In genomic region chr18:75248426-75249191, GRCh38 we compare ENCODE assay signal across 8 cellular contexts. TPM values are rescaled to one million over a fixed set of nuclear protein-coding genes. Genes with fewer than 3 reads are reported as not detected.
A peak's percentile ranks its signal among the peaks of the same experiment; 100 is the strongest.
DNase-seq lines count a peak whose midpoint lies in the region; ATAC-seq and TF ChIP-seq lines count a peak whose summit lies in the region.

No MANE protein-coding gene starts in this region.

- H4K8ac ChIP-seq in H9 (replicated peaks; ENCODE audit: insufficient read length, low read depth, low read length), result no peak overlapping the region

- H3K9ac ChIP-seq in H9 (ENCODE audit: extremely low read depth, insufficient read length, low read length), result no peak overlapping the region

- no peak overlapping the region for H2BK15ac ChIP-seq in H9 (ENCODE audit: low read depth, low read length)

- TF ChIP-seq CTCF in BJ (IDR thresholded peaks at IDR 0.05; ENCODE audit: insufficient read depth, low read depth, low read length), result no peak
- no peak for TF ChIP-seq CTCF in LNCaP clone FGC (IDR thresholded peaks at IDR 0.05; ENCODE audit: control insufficient read depth, extremely low read depth, insufficient read depth)
- TF ChIP-seq CTCF in breast epithelium (IDR thresholded peaks at IDR 0.05), result no peak
- TF ChIP-seq CTCF in H9 (conservative IDR thresholded peaks at IDR 0.05), result no peak

- no peak overlapping the region for H3K4ac ChIP-seq in H9 (ENCODE audit: low read depth, low read length)

- H3K9me3 Mint-ChIP-seq in naive B cell (peaks cover 0 to 9% (median 5%) of the 10 kb centered on the region in 7 donors), H9 (no peaks in the 10 kb centered on the region; a peak in 1 of 5 replicates)

- no peaks in the 10 kb centered on the region for H3K79me2 ChIP-seq in H9 (ENCODE audit: insufficient read depth, low read length)

- H3K4me3 ChIP-seq in BJ (ENCODE audit: low read depth, low read length), result peak overlapping the region; percentile 34
- H3K4me3 ChIP-seq in LNCaP clone FGC (ENCODE audit: low read depth, low read length), result peak overlapping the region; percentile 47
- peak overlapping the region; percentile 42 to 66 (median 46) for H3K4me3 ChIP-seq in breast epithelium

- H2BK20ac ChIP-seq in H9 (ENCODE audit: low read depth, low read length, poor library complexity, severe bottlenecking), result no peak overlapping the region

- H3K4me3 Mint-ChIP-seq in naive B cell (peak overlapping the region in 6 of 8 donors; percentile 15 to 91 (median 84)), H9 (no peak overlapping the region)

- no peak overlapping the region for H2BK12ac ChIP-seq in H9 (ENCODE audit: insufficient read length, low read depth, low read length)

- TF ChIP-seq POLR2A in breast epithelium (IDR thresholded peaks at IDR 0.05), result no peak

- no peaks in the 10 kb centered on the region for H3K23me2 ChIP-seq in H9 (ENCODE audit: insufficient read length, low read depth, low read length, poor library complexity, severe bottlenecking)

- no peaks in the 10 kb centered on the region for H3K27me3 Mint-ChIP-seq in naive B cell
- H3K27me3 Mint-ChIP-seq in H9 (ENCODE audit: low read depth), result no peaks in the 10 kb centered on the region

- no peak overlapping the region for H2BK5ac ChIP-seq in H9 (ENCODE audit: insufficient read length, low read length)

- POLR2A ChIA-PET in BJ (lab: Charles Lee), result no interaction called here

- no peak overlapping the region for H3K14ac ChIP-seq in H9 (ENCODE audit: insufficient read depth, low read length)

- H3K27ac Mint-ChIP-seq in naive B cell, result peak overlapping the region in 5 of 6 donors; percentile 58 to 94 (median 82)
- H3K27ac Mint-ChIP-seq in H9, result no peak overlapping the region

- H2AK5ac ChIP-seq in H9 (ENCODE audit: insufficient read length, low read length), result no peak overlapping the region

- peaks cover 29 to 42% (median 41%) of the 10 kb centered on the region in 3 donors for H3K4me1 Mint-ChIP-seq in naive B cell
- no peaks in the 10 kb centered on the region for H3K4me1 Mint-ChIP-seq in H9

- H3K18ac ChIP-seq in H9 (ENCODE audit: insufficient read length, low read depth, low read length), result no peak overlapping the region

- H3K36me3 ChIP-seq in BJ (ENCODE audit: control insufficient read depth, insufficient read depth, low read length), result no peaks in the 10 kb centered on the region
- H3K36me3 ChIP-seq in breast epithelium, result no peaks in the 10 kb centered on the region

- H4K91ac ChIP-seq in H9 (ENCODE audit: insufficient read length, low read depth, low read length), result no peak overlapping the region

- H3K27ac ChIP-seq in breast epithelium (peak overlapping the region; percentile 79 to 97), H9 (ENCODE audit: insufficient read length, low read depth, low read length) (no peak overlapping the region)

- intact Hi-C loops in breast epithelium (cut with DNase I; ENCODE audit: low total_unique reads), result no loop called here

- H3K4me2 ChIP-seq in H9 (ENCODE audit: insufficient read depth, insufficient read length, low read length), result no peak overlapping the region

- no peaks in the 10 kb centered on the region for H4K20me1 ChIP-seq in H9 (ENCODE audit: control insufficient read depth, insufficient read depth, insufficient read length)

- H3T11ph ChIP-seq in H9 (ENCODE audit: low read length), result no peak overlapping the region

- no peak overlapping the region for H2BK120ac ChIP-seq in H9 (ENCODE audit: low read depth, low read length, poor library complexity, severe bottlenecking)

- CTCF ChIA-PET in BJ (lab: Yijun Ruan, JAX), result no interaction called here

- no peak overlapping the region for H3K56ac ChIP-seq in H9 (ENCODE audit: insufficient read length, low read depth, low read length)

- H3K79me1 ChIP-seq in H9 (ENCODE audit: insufficient read depth, low read depth, low read length, poor library complexity, severe bottlenecking), result no peaks in the 10 kb centered on the region

- ATAC-seq in naive B cell (ENCODE audit: low read depth in 2 of 2) (no peak), GM19397 (IDR thresholded peaks at IDR 0.05; ENCODE audit: unreplicated experiment) (no peak), GM21737 (IDR thresholded peaks at IDR 0.05; ENCODE audit: unreplicated experiment) (no peak)

- no peaks in the 10 kb centered on the region for H3K27me3 ChIP-seq in BJ (ENCODE audit: control insufficient read depth, insufficient read depth, low read length)
- H3K27me3 ChIP-seq in breast epithelium, result no peaks in the 10 kb centered on the region
- no peaks in the 10 kb centered on the region for H3K27me3 ChIP-seq in H9 (ENCODE audit: insufficient read depth, low read length)

- H4K5ac ChIP-seq in H9 (ENCODE audit: insufficient read length, low read depth, low read length), result no peak overlapping the region

- no peak overlapping the region for H2AFZ ChIP-seq in H9 (ENCODE audit: low read length)

- H3K23ac ChIP-seq in H9 (ENCODE audit: insufficient read length, low read depth, low read length), result no peak overlapping the region

- peaks cover 4% of the 10 kb centered on the region in 2 donors for H3K4me1 ChIP-seq in breast epithelium
- H3K4me1 ChIP-seq in H9 (ENCODE audit: insufficient read depth, low read length), result no peaks in the 10 kb centered on the region

- H3K9me3 ChIP-seq in breast epithelium (no peaks in the 10 kb centered on the region), H9 (ENCODE audit: control insufficient read depth, low read depth, low read length) (no peaks in the 10 kb centered on the region)

- WGBS in H9 (ENCODE audit: extremely low coverage, insufficient read length, low lambda C conversion rate), result no CpG with 5 or more reads among the region's 21 CpGs

- DNase-seq in BJ (ENCODE audit: low read depth), result no peak
- DNase-seq in LNCaP clone FGC (ENCODE audit: low read depth), result no peak
- DNase-seq in breast epithelium (ENCODE audit: low spot score in 2 of 2), result no peak
- no peak for DNase-seq in naive B cell
- DNase-seq in 8988T, result no peak
- no peak for DNase-seq in H9

- peaks cover 0 to 7% of the 10 kb centered on the region in 2 donors for H3K36me3 Mint-ChIP-seq in naive B cell
- H3K36me3 Mint-ChIP-seq in H9 (ENCODE audit: insufficient read depth in 1 of 3, low read depth in 3 of 3), result no peaks in the 10 kb centered on the region

RNA-seq across cellular contexts. Expression of gene TSHZ1, which starts 38.0 kb away (rescaled TPM):
- polyA plus RNA-seq in BJ (2011; rRNA removed), result 19.3 and 23.9 TPM in 2 replicates
- 29.9 and 37.0 TPM in 2 replicates for polyA minus RNA-seq in BJ (2011; rRNA and poly(A)+ RNA removed)
- 10 to 100 TPM; 12.3 to 18.3 (median 16.4) TPM for total RNA-seq in breast epithelium
- polyA plus RNA-seq in naive B cell (ENCODE audit: low read depth in 6 of 6), result 1 to 10 TPM in 5 of 6 donors, under 1 TPM in 1; 0.41 to 2.2 (median 1.7) TPM
- total RNA-seq in H9 (2021), result 0.15 and 0.24 TPM in 2 replicates

RNA-seq across cellular contexts. Expression of gene PTGR3, which starts 39.7 kb away (rescaled TPM):
- 63.0 and 70.3 TPM in 2 replicates for polyA plus RNA-seq in BJ (2011; rRNA removed)
- polyA minus RNA-seq in BJ (2011; rRNA and poly(A)+ RNA removed), result 58.4 and 99.1 TPM in 2 replicates
- total RNA-seq in breast epithelium, result 10 to 100 TPM; 21.3 to 32.9 (median 22.9) TPM
- 10 to 100 TPM; 14.7 to 36.8 (median 22.5) TPM for polyA plus RNA-seq in naive B cell (ENCODE audit: low read depth in 6 of 6)
- total RNA-seq in H9 (2021), result 1.6 and 2.7 TPM in 2 replicates

Comparison
In these comparisons a context has a peak if more than half of its experiments do, and no peak if none do; other contexts are left out.
1. H3K27ac Mint-ChIP-seq: peak in naive B cell (5 of 6); none in H9 (0 of 3).
2. H3K4me3 Mint-ChIP-seq: peak in naive B cell (6 of 8); none in H9 (0 of 2).
3. RNA of gene TSHZ1, which starts 38.0 kb away (total RNA-seq): 12.3 to 18.3 TPM in breast epithelium; 0.15 to 0.24 TPM in H9; every median in the first group is over 10 times any median in the second.
4. Peak in every context shown above with its lines, with median percentiles within 50 percentile points of each other: H3K4me3 ChIP-seq.